1 cellular context compared by ENCODE assay signal in genomic region chr3:16910207-16910606, GRCh38.
TF ChIP-seq lines count a peak whose summit lies in the region.

No MANE protein-coding gene starts in this region.

TF ChIP-seq in GM12878, 131 proteins besides CTCF, POLR2A, EP300 and RAD21 (continued from another document):
- TF ChIP-seq, protein P1, sequence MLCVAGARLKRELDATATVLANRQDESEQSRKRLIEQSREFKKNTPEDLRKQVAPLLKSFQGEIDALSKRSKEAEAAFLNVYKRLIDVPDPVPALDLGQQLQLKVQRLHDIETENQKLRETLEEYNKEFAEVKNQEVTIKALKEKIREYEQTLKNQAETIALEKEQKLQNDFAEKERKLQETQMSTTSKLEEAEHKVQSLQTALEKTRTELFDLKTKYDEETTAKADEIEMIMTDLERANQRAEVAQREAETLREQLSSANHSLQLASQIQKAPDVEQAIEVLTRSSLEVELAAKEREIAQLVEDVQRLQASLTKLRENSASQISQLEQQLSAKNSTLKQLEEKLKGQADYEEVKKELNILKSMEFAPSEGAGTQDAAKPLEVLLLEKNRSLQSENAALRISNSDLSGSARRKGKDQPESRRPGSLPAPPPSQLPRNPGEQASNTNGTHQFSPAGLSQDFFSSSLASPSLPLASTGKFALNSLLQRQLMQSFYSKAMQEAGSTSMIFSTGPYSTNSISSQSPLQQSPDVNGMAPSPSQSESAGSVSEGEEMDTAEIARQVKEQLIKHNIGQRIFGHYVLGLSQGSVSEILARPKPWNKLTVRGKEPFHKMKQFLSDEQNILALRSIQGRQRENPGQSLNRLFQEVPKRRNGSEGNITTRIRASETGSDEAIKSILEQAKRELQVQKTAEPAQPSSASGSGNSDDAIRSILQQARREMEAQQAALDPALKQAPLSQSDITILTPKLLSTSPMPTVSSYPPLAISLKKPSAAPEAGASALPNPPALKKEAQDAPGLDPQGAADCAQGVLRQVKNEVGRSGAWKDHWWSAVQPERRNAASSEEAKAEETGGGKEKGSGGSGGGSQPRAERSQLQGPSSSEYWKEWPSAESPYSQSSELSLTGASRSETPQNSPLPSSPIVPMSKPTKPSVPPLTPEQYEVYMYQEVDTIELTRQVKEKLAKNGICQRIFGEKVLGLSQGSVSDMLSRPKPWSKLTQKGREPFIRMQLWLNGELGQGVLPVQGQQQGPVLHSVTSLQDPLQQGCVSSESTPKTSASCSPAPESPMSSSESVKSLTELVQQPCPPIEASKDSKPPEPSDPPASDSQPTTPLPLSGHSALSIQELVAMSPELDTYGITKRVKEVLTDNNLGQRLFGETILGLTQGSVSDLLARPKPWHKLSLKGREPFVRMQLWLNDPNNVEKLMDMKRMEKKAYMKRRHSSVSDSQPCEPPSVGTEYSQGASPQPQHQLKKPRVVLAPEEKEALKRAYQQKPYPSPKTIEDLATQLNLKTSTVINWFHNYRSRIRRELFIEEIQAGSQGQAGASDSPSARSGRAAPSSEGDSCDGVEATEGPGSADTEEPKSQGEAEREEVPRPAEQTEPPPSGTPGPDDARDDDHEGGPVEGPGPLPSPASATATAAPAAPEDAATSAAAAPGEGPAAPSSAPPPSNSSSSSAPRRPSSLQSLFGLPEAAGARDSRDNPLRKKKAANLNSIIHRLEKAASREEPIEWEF (IDR thresholded peaks at IDR 0.05; ENCODE audit: insufficient replicate concordance, low read depth, low read length): no peak
- no peak for TF ChIP-seq EED (IDR thresholded peaks at IDR 0.05; ENCODE audit: low read depth)
- TF ChIP-seq CBX5 (IDR thresholded peaks at IDR 0.05; ENCODE audit: low read depth): no peak
- TF ChIP-seq ATF7 (IDR thresholded peaks at IDR 0.05; ENCODE audit: low read depth): no peak
- TF ChIP-seq WRNIP1 (IDR thresholded peaks at IDR 0.05; ENCODE audit: borderline replicate concordance, low read depth, low read length): no peak
- TF ChIP-seq SRF (IDR thresholded peaks at IDR 0.05; ENCODE audit: low read depth in 2 of 2, low read length in 2 of 2): no peak
- TF ChIP-seq ZNF384 (IDR thresholded peaks at IDR 0.05; ENCODE audit: borderline replicate concordance, low read depth, low read length): no peak
- TF ChIP-seq ETV6 (conservative IDR thresholded peaks at IDR 0.05 in 1 of 2, IDR thresholded peaks at IDR 0.05 in 1 of 2; ENCODE audit: borderline replicate concordance in 1 of 2, low read depth in 1 of 2): no peak
- TF ChIP-seq SUPT20H (IDR thresholded peaks at IDR 0.05; ENCODE audit: borderline replicate concordance, control insufficient read depth, low read depth, low read length): no peak
- no peak for TF ChIP-seq HDAC6 (IDR thresholded peaks at IDR 0.05; ENCODE audit: unreplicated experiment)
- TF ChIP-seq CHD4 (IDR thresholded peaks at IDR 0.05): no peak
- no peak for TF ChIP-seq DPF2 (IDR thresholded peaks at IDR 0.05)
- no peak for TF ChIP-seq NR2C2 (IDR thresholded peaks at IDR 0.05; ENCODE audit: borderline replicate concordance, control insufficient read depth, insufficient read length, low read depth)
